15 cellular contexts compared by ENCODE assay signal in the genomic region with DNA sequence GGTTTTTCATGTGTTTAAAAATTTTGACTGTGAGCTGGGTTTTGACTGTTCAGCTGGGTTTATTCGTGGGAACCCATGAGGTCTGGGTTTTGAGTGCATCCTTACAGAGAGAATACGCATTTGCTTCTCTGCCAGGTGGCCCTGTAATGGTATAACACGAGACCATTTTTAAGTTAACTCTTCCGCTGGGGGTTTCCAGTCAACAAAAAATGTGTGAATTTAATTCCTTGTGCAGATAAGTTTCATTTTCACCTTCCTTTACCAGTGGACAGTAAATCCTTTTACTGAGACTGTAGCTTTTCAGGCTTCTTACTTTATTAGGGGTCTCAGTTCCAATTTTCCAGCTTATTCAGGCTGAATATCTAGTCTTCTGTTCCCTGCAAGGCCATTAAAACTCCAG.
DNase-seq lines count a peak whose midpoint lies in the region; ATAC-seq and TF ChIP-seq lines count a peak whose summit lies in the region.
"Had no signal": no experiment of that assay in that cellular context is flagged by ENCODE, and none has a peak within 500 bp of the region (broad histone marks: within the 10 kb centered on the region; RNA-seq: fewer than 3 reads in every experiment).

No MANE protein-coding gene starts in this region.

- ATAC-seq in GM19468 (IDR thresholded peaks at IDR 0.05; ENCODE audit: extremely low read depth, unreplicated experiment) (peak; percentile 61), HG03159 (IDR thresholded peaks at IDR 0.05; ENCODE audit: unreplicated experiment) (peak; percentile 47), right lobe of liver (no peak)
- ATAC-seq in effector memory CD8-positive, alpha-beta T cell (replicated peaks), result no peak
- ATAC-seq: T-helper 17 cell had no signal

- H3K27me3 Mint-ChIP-seq in effector memory CD8-positive, alpha-beta T cell, result peaks cover 13 to 35% of the 10 kb centered on the region in 2 donors

- H3K27me3 ChIP-seq in right lobe of liver, result no peaks in the 10 kb centered on the region
- H3K27me3 ChIP-seq in A673 (replicated peaks; ENCODE audit: insufficient read depth, low read depth, low read length, poor library complexity), result no peaks in the 10 kb centered on the region
- H3K27me3 ChIP-seq: testis had no signal

- no peak for TF ChIP-seq POLR2A in right lobe of liver (IDR thresholded peaks at IDR 0.05)

- CTCF ChIA-PET in A673 (lab: Charles Lee), result no interaction called here

- no TSS peak for BruUV-seq in A673 (replicated peaks; lab: Mats Ljungman, UMichigan)

- H3K36me3 ChIP-seq in right lobe of liver, result no peaks in the 10 kb centered on the region
- H3K36me3 ChIP-seq in A673 (ENCODE audit: insufficient read depth, low read length, poor library complexity, severe bottlenecking), result no peaks in the 10 kb centered on the region

- TF ChIP-seq CTCF in right lobe of liver (IDR thresholded peaks at IDR 0.05) (no peak), A673 (conservative IDR thresholded peaks at IDR 0.05; ENCODE audit: low read depth, low read length) (no peak)

- no peak overlapping the region for H3K27ac Mint-ChIP-seq in effector memory CD8-positive, alpha-beta T cell
- H3K27ac Mint-ChIP-seq: activated CD4-positive, alpha-beta memory T cell treated with anti-CD3 and anti-CD28 coated beads, Interleukin-2, amount 10 ng/mL, durations not matched to agents 7 days and 5 days; T-helper 17 cell had no signal

- WGBS in right lobe of liver (ENCODE audit: insufficient coverage, low coverage, low lambda C conversion rate, missing lambda C conversion rate), result 71% methylated on average over 4 of the region's 4 CpGs

- intact Hi-C loops in right lobe of liver (cut with DNase I) (no loop called here), A673 (cut with micrococcal nuclease; ENCODE audit: unreplicated experiment) (no loop called here)

- DNase-seq in NCI-H146 (lab: John Stamatoyannopoulos, UW) (peak; percentile 51), NCI-H146 treated with DMSO at 0.1 percent for 48 hours (lab: John Stamatoyannopoulos, UW; ENCODE audit: unreplicated experiment) (no peak), right lobe of liver (no peak), A673 (ENCODE audit: low spot score) (no peak), amygdala (lab: John Stamatoyannopoulos, UW) (no peak)
- DNase-seq in effector memory CD8-positive, alpha-beta T cell, result no peak
- DNase-seq: activated CD4-positive, alpha-beta memory T cell treated with anti-CD3 and anti-CD28 coated beads, Interleukin-2, amount 10 ng/mL, durations not matched to agents 7 days and 5 days; activated naive CD4-positive, alpha-beta T cell treated with Interleukin-2 at 50 U/mL for 16 hours; cerebellar nuclear complex; NCI-H187; T-helper 17 cell; testis had no signal

- H3K9me3 ChIP-seq in right lobe of liver, result no peaks in the 10 kb centered on the region
- H3K9me3 ChIP-seq in A673 (ENCODE audit: low read depth, low read length, poor library complexity, severe bottlenecking), result no peaks in the 10 kb centered on the region
- H3K9me3 ChIP-seq: testis had no signal

- peaks cover 0 to 23% (median 0%) of the 10 kb centered on the region in 4 donors for H3K4me1 ChIP-seq in right lobe of liver
- peaks cover 20% of the 10 kb centered on the region for H3K4me1 ChIP-seq in A673 (ENCODE audit: insufficient read depth, low read length, poor library complexity, severe bottlenecking)
- H3K4me1 ChIP-seq: testis had no signal

- H3K27ac ChIP-seq in right lobe of liver (peak overlapping the region in 2 of 3 donors; percentile 76 to 91), A673 (ENCODE audit: low read depth, low read length, poor library complexity, severe bottlenecking) (no peak overlapping the region)
- H3K27ac ChIP-seq: 22Rv1, testis had no signal

- POLR2A ChIA-PET in A673 (lab: Charles Lee; ENCODE audit: low non-redundant PET), result no interaction called here

- H3K9me3 Mint-ChIP-seq in effector memory CD8-positive, alpha-beta T cell, result no peaks in the 10 kb centered on the region
- H3K9me3 Mint-ChIP-seq: activated CD4-positive, alpha-beta memory T cell treated with anti-CD3 and anti-CD28 coated beads, Interleukin-2, amount 10 ng/mL, durations not matched to agents 7 days and 5 days had no signal

- H3K4me3 Mint-ChIP-seq in effector memory CD8-positive, alpha-beta T cell, result no peak overlapping the region
- H3K4me3 Mint-ChIP-seq: activated CD4-positive, alpha-beta memory T cell treated with anti-CD3 and anti-CD28 coated beads, Interleukin-2, amount 10 ng/mL, durations not matched to agents 7 days and 5 days; T-helper 17 cell had no signal

- H3K4me3 ChIP-seq in right lobe of liver, result no peak overlapping the region
- H3K4me3 ChIP-seq in A673 (ENCODE audit: low read depth, low read length, poor library complexity, severe bottlenecking), result no peak overlapping the region
- H3K4me3 ChIP-seq: testis had no signal

- no peaks in the 10 kb centered on the region for H3K36me3 Mint-ChIP-seq in effector memory CD8-positive, alpha-beta T cell (ENCODE audit: insufficient read depth)

- peaks cover 0 to 4% of the 10 kb centered on the region in 2 donors for H3K4me1 Mint-ChIP-seq in effector memory CD8-positive, alpha-beta T cell (ENCODE audit: low read depth in 2 of 2)

Comparison
In these comparisons a context has a peak if more than half of its experiments do, and no peak if none do; other contexts are left out.
1. ATAC-seq: peak in GM19468 (single experiment) and HG03159 (single experiment); none in right lobe of liver (0 of 4) and effector memory CD8-positive, alpha-beta T cell (single experiment).